Comparison of ENCODE assay signal across 11 cellular contexts in genomic region chr20:62363920-62364851, GRCh38. TPM values are rescaled to one million over a fixed set of nuclear protein-coding genes. Genes with fewer than 3 reads are reported as not detected.
DNase-seq lines count a peak whose midpoint lies in the region; ATAC-seq and TF ChIP-seq lines count a peak whose summit lies in the region.
"Had no signal": no experiment of that assay in that cellular context is flagged by ENCODE, and none has a peak within 500 bp of the region (broad histone marks: within the 10 kb centered on the region; RNA-seq: fewer than 3 reads in every experiment).

No MANE protein-coding gene starts in this region.

- no peak for TF ChIP-seq POLR2A in right lobe of liver (IDR thresholded peaks at IDR 0.05)
- no peak for TF ChIP-seq POLR2A in testis (IDR thresholded peaks at IDR 0.05)

- H3K9me3 ChIP-seq in NT2/D1 (ENCODE audit: insufficient read depth, low read length), result no peaks in the 10 kb centered on the region
- H3K9me3 ChIP-seq in right lobe of liver, result no peaks in the 10 kb centered on the region
- H3K9me3 ChIP-seq in testis, result no peaks in the 10 kb centered on the region

- peaks cover 53% of the 10 kb centered on the region for H3K36me3 ChIP-seq in NT2/D1 (ENCODE audit: insufficient read depth, insufficient read length, low read length)
- H3K36me3 ChIP-seq in right lobe of liver, result no peaks in the 10 kb centered on the region
- H3K36me3 ChIP-seq in testis (ENCODE audit: low read depth, missing control alignments), result no peaks in the 10 kb centered on the region

- H3K4me3 ChIP-seq in NT2/D1 (ENCODE audit: insufficient read length, low read depth) (no peak overlapping the region), right lobe of liver (no peak overlapping the region), testis (no peak overlapping the region)

- intact Hi-C loops in right lobe of liver (cut with DNase I) (no loop called here), testis (cut with DNase I; ENCODE audit: low total_unique reads) (no loop called here)

- H3K9ac ChIP-seq in NT2/D1 (ENCODE audit: insufficient read length, low read depth), result peak overlapping the region; percentile 67

- H3K27me3 ChIP-seq in NT2/D1 (ENCODE audit: insufficient read depth, insufficient read length) (no peaks in the 10 kb centered on the region), right lobe of liver (no peaks in the 10 kb centered on the region), testis (no peaks in the 10 kb centered on the region)

- WGBS in right lobe of liver (ENCODE audit: insufficient coverage, low coverage, low lambda C conversion rate, missing lambda C conversion rate), result 57% methylated on average over 1 of the region's 22 CpGs
- WGBS in testis, 2 donors, result 86% methylated on average over 13 to 22 of the region's 22 CpGs

- TF ChIP-seq CTCF in right lobe of liver (IDR thresholded peaks at IDR 0.05) (no peak), testis (IDR thresholded peaks at IDR 0.05) (no peak)

- DNase-seq in NT2/D1 (ENCODE audit: low read depth, low spot score) (no peak), dermis blood vessel endothelial cell (peak; percentile 87), right lobe of liver (peak; percentile 35 to 54 (median 51)), testis (no peak), C1 segment of cervical spinal cord (lab: John Stamatoyannopoulos, UW) (no peak), NCI-H82 treated with DMSO at 0.1 percent for 48 hours (lab: John Stamatoyannopoulos, UW; ENCODE audit: unreplicated experiment) (no peak)
- DNase-seq in stimulated activated CD4-positive, alpha-beta T cell treated with anti-CD3 and anti-CD28 coated beads, Interleukin-4, amount 100 ng/mL, for 4 hours, result no peak
- DNase-seq: activated T-cell treated with anti-CD3 and anti-CD28 coated beads, Interleukin-2, amount 50 U/mL, for 4 hours; occipital lobe; stimulated activated naive CD4-positive, alpha-beta T cell treated with Interleukin-2 at 50 U/mL for 16 hours had no signal

- H3K27ac ChIP-seq in right lobe of liver (no peak overlapping the region), testis (peak overlapping the region; percentile 80)

- H3K4me1 ChIP-seq in NT2/D1 (ENCODE audit: insufficient read depth, insufficient read length) (peaks cover 62% of the 10 kb centered on the region), right lobe of liver (peaks cover 0 to 41% (median 17%) of the 10 kb centered on the region in 4 donors), testis (peaks cover 44% of the 10 kb centered on the region)

- ATAC-seq in right lobe of liver, result peak in 2 of 4 donors; percentile 13 to 34
- no peak for ATAC-seq in HG03159 (IDR thresholded peaks at IDR 0.05; ENCODE audit: unreplicated experiment)
- ATAC-seq: activated T-cell treated with anti-CD3 and anti-CD28 coated beads, Interleukin-2, amount 50 U/mL, for 4 hours had no signal

RNA-seq across cellular contexts. Expression of gene LAMA5, which starts 2.9 kb away (rescaled TPM):
- 55.8 and 127 TPM in 2 replicates for total RNA-seq in dermis blood vessel endothelial cell
- total RNA-seq in right lobe of liver, result 10 to 100 TPM; 30.3 to 80.8 (median 47.1) TPM
- total RNA-seq in testis, result 100 to 1,000 TPM; 121 to 144 TPM
- polyA plus RNA-seq in testis (ENCODE audit: insufficient read depth, low read depth, low replicate concordance), result 33.2 TPM

RNA-seq across cellular contexts. Expression of gene RPS21, which starts 22.7 kb away (rescaled TPM):
- total RNA-seq in dermis blood vessel endothelial cell (226 and 1,095 TPM in 2 replicates), right lobe of liver (100 to 1,000 TPM; 339 to 696 (median 413) TPM), testis (1,000 to 10,000 TPM in 1 of 2 donors, 100 to 1,000 TPM in 1; 548 to 1,387 TPM)
- 1,052 TPM for polyA plus RNA-seq in testis (ENCODE audit: insufficient read depth, low read depth, low replicate concordance)

RNA-seq across cellular contexts. Expression of gene CABLES2, which starts 42.9 kb away (rescaled TPM):
- total RNA-seq in dermis blood vessel endothelial cell, result 0.85 and 1.9 TPM in 2 replicates
- total RNA-seq in right lobe of liver, result 1 to 10 TPM; 1.4 to 2.9 (median 2.5) TPM
- 10 to 100 TPM; 51.0 to 58.6 TPM for total RNA-seq in testis
- 83.0 TPM for polyA plus RNA-seq in testis (ENCODE audit: insufficient read depth, low read depth, low replicate concordance)

Comparison
In these comparisons a context has a peak if more than half of its experiments do, and no peak if none do; other contexts are left out.
1. DNase-seq: peak in dermis blood vessel endothelial cell (single experiment) and right lobe of liver (3 of 3); none in NT2/D1 (single experiment), testis (single experiment), stimulated activated CD4-positive, alpha-beta T cell treated with anti-CD3 and anti-CD28 coated beads, Interleukin-4, amount 100 ng/mL, for 4 hours (0 of 2), C1 segment of cervical spinal cord (0 of 14) and NCI-H82 treated with DMSO at 0.1 percent for 48 hours (single experiment).
2. H3K27ac ChIP-seq: peak in testis (2 of 2); none in right lobe of liver (0 of 3).
3. RNA of gene CABLES2, which starts 42.9 kb away (total RNA-seq): 51.0 to 58.6 TPM in testis; 1.4 to 2.9 TPM in right lobe of liver and 0.85 to 1.9 TPM in dermis blood vessel endothelial cell; every median in the first group is over 10 times any median in the second.